In genomic region chr9:116813029-116813295, GRCh38 we compare ENCODE assay signal across 18 cellular contexts.
"Had no signal": no experiment of that assay in that cellular context is flagged by ENCODE, and none has a peak within 500 bp of the region (broad histone marks: within the 10 kb centered on the region; RNA-seq: fewer than 3 reads in every experiment).

No MANE protein-coding gene starts in this region.

- ATAC-seq: SK-N-SH treated with all-trans-retinoic acid at 6 μM for 48 hours had no signal

- DNase-seq: KBM-7, MV-4-11, NCI-H1048, NCI-H1105 treated with DMSO at 0.1 percent for 48 hours, NCI-H1417 treated with DMSO at 0.1 percent for 48 hours, NCI-H187, NCI-H2029, NCI-H2081 treated with DMSO at 0.1 percent for 48 hours, NCI-H2171, NCI-H226, NCI-H446, NCI-H510A, NCI-H524 treated with DMSO at 0.1 percent for 48 hours, NCI-H69, NCI-H774, RPMI8226, SHP77 had no signal
